In the genomic region with DNA sequence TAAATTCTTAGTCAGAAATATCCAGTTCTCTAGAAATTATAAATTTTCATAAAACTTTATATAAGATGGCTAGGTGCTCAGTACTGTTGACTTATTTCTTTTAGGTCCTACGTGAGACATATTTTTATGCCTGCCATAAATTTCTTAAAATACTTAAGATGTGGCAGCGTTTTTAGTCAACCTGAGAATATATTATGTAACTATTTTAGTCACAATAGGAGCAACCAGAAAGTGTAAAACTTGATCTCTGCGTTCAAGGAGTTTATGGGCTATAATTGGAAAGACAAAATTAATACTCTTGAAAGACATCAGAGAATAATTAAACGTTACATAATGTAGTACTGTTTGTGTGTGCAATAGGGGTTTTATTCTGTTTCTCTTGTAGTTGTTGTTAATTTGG, we compare ENCODE assay signal across 7 cellular contexts.
"Had no signal": no experiment of that assay in that cellular context is flagged by ENCODE, and none has a peak within 500 bp of the region (broad histone marks: within the 10 kb centered on the region; RNA-seq: fewer than 3 reads in every experiment).

No MANE protein-coding gene starts in this region.

- H2AFZ ChIP-seq: GM23338 had no signal

- H3K27ac Mint-ChIP-seq: GM23338 had no signal

- H3K4me3 ChIP-seq: GM23338, K562 had no signal

- DNase-seq: H9, HCEC 1CT, IMR-90, KG1 had no signal

- H3K4me3 Mint-ChIP-seq: GM23338, H9 had no signal

- FAIRE-seq: HTR-8/SVneo, K562 had no signal

- ATAC-seq: GM23338, K562 had no signal

- H3K4me2 ChIP-seq: GM23338 had no signal
